7 cellular contexts compared by ENCODE assay signal in genomic region chr19:39846678-39847486, GRCh38. TPM values are rescaled to one million over a fixed set of nuclear protein-coding genes. Genes with fewer than 3 reads are reported as not detected.
DNase-seq lines count a peak whose midpoint lies in the region; ATAC-seq and TF ChIP-seq lines count a peak whose summit lies in the region.

No MANE protein-coding gene starts in this region.

- H3K4me1 ChIP-seq in left ventricle myocardium inferior = peaks cover 53% of the 10 kb centered on the region

- H3K4me3 Mint-ChIP-seq in WTC11 = peak overlapping the region; percentile 94

- TF ChIP-seq CTCF in WTC11 (IDR thresholded peaks at IDR 0.05) (no peak), left ventricle myocardium inferior (IDR thresholded peaks at IDR 0.05; ENCODE audit: borderline replicate concordance) (no peak)

- no peaks in the 10 kb centered on the region for H3K27me3 ChIP-seq in left ventricle myocardium inferior (ENCODE audit: low read depth)

- DNase-seq in WTC11 (ENCODE audit: low spot score) (no peak), left ventricle myocardium inferior (no peak), GM19240 (ENCODE audit: insufficient read length, low spot score) (no peak)

- peak; percentile 6 for ATAC-seq in HG03097 (IDR thresholded peaks at IDR 0.05; ENCODE audit: low FRiP score, unreplicated experiment)
- peak; percentile 11 for ATAC-seq in WTC11
- no peak for ATAC-seq in GM18873 (IDR thresholded peaks at IDR 0.05; ENCODE audit: low FRiP score, unreplicated experiment)
- ATAC-seq in HG03378 (IDR thresholded peaks at IDR 0.05; ENCODE audit: unreplicated experiment) = no peak

- H3K27ac Mint-ChIP-seq in WTC11 = peak overlapping the region; percentile 87

- H3K27ac ChIP-seq in left ventricle myocardium inferior (replicated peaks) (peak overlapping the region; percentile 89), skin epidermis (peak overlapping the region in 20 of 21 experiments; percentile 45 to 94 (median 88))

- H3K4me3 ChIP-seq in left ventricle myocardium inferior (peak overlapping the region; percentile 95), skin epidermis (peak overlapping the region; percentile 59 to 94 (median 80))

- peaks cover 40% of the 10 kb centered on the region for H3K4me1 Mint-ChIP-seq in WTC11

- no peaks in the 10 kb centered on the region for H3K36me3 Mint-ChIP-seq in WTC11

- H3K27me3 Mint-ChIP-seq in WTC11 (ENCODE audit: low read depth) = peaks cover 8% of the 10 kb centered on the region

- CTCF ChIA-PET in WTC11 (lab: Charles Lee) = interaction anchor here (1.0 to 3.7 kb wide), 9 partner anchors 13 to 319 kb away, joined by 3 to 16 read pairs (median 5); partner anchors contain the start of gene DYRK1B

- intact Hi-C loops in left ventricle myocardium inferior (cut with micrococcal nuclease) = no loop called here

- no peaks in the 10 kb centered on the region for H3K9me3 ChIP-seq in left ventricle myocardium inferior (replicated peaks)

- no peaks in the 10 kb centered on the region for H3K9me3 Mint-ChIP-seq in WTC11

- no peaks in the 10 kb centered on the region for H3K36me3 ChIP-seq in left ventricle myocardium inferior

- POLR2A ChIA-PET in WTC11 (lab: Charles Lee) = interaction anchor here (0.8 to 1.7 kb wide), 2 partner anchors 13 to 14 kb away, joined by 3 to 11 read pairs; no protein-coding TSS in a partner anchor

TF ChIP-seq in WTC11, 78 proteins besides CTCF, POLR2A, EP300 and RAD21:
- TF ChIP-seq ZMAT4 (CRISPR knock-in tag; IDR thresholded peaks at IDR 0.05) = no peak
- 0 out of 2 replicates have a peak, but pooled peaks have one; percentile 1 for TF ChIP-seq ETV6 (CRISPR knock-in tag; IDR thresholded peaks at IDR 0.05)
- TF ChIP-seq ZNF425 (CRISPR knock-in tag; conservative IDR thresholded peaks at IDR 0.05) = no peak
- TF ChIP-seq E2F5 (CRISPR knock-in tag; IDR thresholded peaks at IDR 0.05) = no peak
- no peak for TF ChIP-seq ZBTB43 (CRISPR knock-in tag; IDR thresholded peaks at IDR 0.05)
- TF ChIP-seq KAT7 (CRISPR knock-in tag; IDR thresholded peaks at IDR 0.05; ENCODE audit: borderline replicate concordance) = no peak

RNA-seq across cellular contexts. Expression of gene FBL, which starts 0.7 kb away (rescaled TPM):
- total RNA-seq in WTC11 (2021) = 576 to 620 TPM (median 610 TPM) in 3 replicates
- 63.1 TPM for total RNA-seq in left ventricle myocardium inferior

RNA-seq across cellular contexts. Expression of gene DYRK1B, which starts 12.9 kb away (rescaled TPM):
- total RNA-seq in WTC11 (2021) (12.2 to 14.0 TPM (median 13.2 TPM) in 3 replicates), left ventricle myocardium inferior (30.2 TPM)

Comparison
In these comparisons a context has a peak if more than half of its experiments do, and no peak if none do; other contexts are left out.
1. ATAC-seq: peak in HG03097 (single experiment) and WTC11 (single experiment); none in GM18873 (single experiment) and HG03378 (single experiment).